8 cellular contexts compared by ENCODE assay signal in the genomic region with DNA sequence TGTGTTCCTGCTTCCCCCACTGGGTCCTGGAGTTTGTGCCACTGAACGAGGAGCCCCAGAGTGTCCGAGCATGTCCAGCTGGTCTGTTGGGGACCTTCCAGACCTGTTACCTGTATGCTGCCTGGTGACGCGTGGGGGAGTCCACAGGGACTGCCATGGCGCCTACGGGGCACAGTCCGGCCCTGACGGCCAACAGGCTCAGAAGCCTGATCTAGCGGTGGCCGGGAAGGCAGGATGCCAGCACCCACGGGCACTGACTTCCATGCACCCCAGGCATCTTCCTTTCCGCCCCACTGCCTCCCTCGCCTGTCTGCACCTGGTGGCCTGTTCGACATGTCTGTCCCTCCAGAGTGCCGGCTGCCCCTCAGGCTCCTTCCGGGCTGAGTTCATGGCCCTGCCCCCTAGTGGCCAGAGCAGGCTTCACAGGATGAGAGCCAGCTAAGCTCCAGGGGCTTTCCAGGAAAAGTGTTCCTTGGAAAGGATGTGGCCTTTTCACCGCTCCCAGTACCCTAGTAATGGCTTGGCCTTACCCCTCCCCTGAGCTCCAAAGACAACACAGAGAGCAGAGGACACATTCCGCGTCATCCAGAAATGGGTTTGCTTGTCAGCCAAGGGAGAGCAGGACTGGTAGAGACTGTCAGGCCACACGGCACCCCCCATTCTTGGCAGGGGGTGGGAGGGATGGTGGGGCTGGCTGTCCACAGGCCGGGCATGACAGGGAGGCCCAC. TPM values are rescaled to one million over a fixed set of nuclear protein-coding genes. Genes with fewer than 3 reads are reported as not detected.
DNase-seq lines count a peak whose midpoint lies in the region; ATAC-seq and TF ChIP-seq lines count a peak whose summit lies in the region.

No MANE protein-coding gene starts in this region.

- in situ Hi-C loops in G401 (cut with HindIII; ENCODE audit: low sequenced_read_pairs), result loop anchor here (25.0 kb wide), 1 partner anchor 186 kb away; no protein-coding TSS in a partner anchor

- peak overlapping the region; percentile 89 to 94 for H3K27ac ChIP-seq in coronary artery

- ATAC-seq in memory B cell (ENCODE audit: low read depth) (peak; percentile 53), GM21360 (IDR thresholded peaks at IDR 0.05; ENCODE audit: unreplicated experiment) (no peak)

- TF ChIP-seq CTCF in coronary artery (IDR thresholded peaks at IDR 0.05), result peak; percentile 72

- H3K27me3 Mint-ChIP-seq in memory B cell, result no peaks in the 10 kb centered on the region

- peaks cover 4% of the 10 kb centered on the region for H3K4me1 Mint-ChIP-seq in memory B cell

- H3K27ac Mint-ChIP-seq in memory B cell, result no peak overlapping the region

- H3K4me3 ChIP-seq in coronary artery, result peak overlapping the region; percentile 28

- no peak overlapping the region for H3K4me3 Mint-ChIP-seq in memory B cell

- no peaks in the 10 kb centered on the region for H3K9me3 Mint-ChIP-seq in memory B cell

- peak; percentile 82 for DNase-seq in G401 (ENCODE audit: low spot score)
- DNase-seq in M059J (ENCODE audit: low read depth), result peak; percentile 9
- peak; percentile 44 to 51 for DNase-seq in activated CD4-positive, alpha-beta T cell treated with anti-CD3 and anti-CD28 coated beads for 4 hours
- peak; percentile 89 for DNase-seq in coronary artery (ENCODE audit: low spot score)
- DNase-seq in memory B cell (ENCODE audit: low spot score in 2 of 2), result peak; percentile 41 to 61
- peak; percentile 22 to 37 for DNase-seq in stimulated activated CD8-positive, alpha-beta memory T cell treated with anti-CD3 and anti-CD28 coated beads, Interleukin-7, amount 100 ng/mL, for 4 hours (ENCODE audit: low read depth in 2 of 2)
- DNase-seq in MV-4-11 (lab: John Stamatoyannopoulos, UW), result no peak

- no peaks in the 10 kb centered on the region for H3K36me3 Mint-ChIP-seq in memory B cell

RNA-seq across cellular contexts. Expression of a gene that starts 35.7 kb away (rescaled TPM):
- total RNA-seq in G401 (2014; rRNA removed; shearing (Covaris generic)), result 105 and 114 TPM in 2 replicates
- total RNA-seq in M059J (2014; rRNA removed; shearing (Covaris generic)), result 101 and 125 TPM in 2 replicates

RNA-seq across cellular contexts. Expression of a gene that starts 50.9 kb away (rescaled TPM):
- total RNA-seq in G401 (2014; rRNA removed; shearing (Covaris generic)), result 0.27 and 0.62 TPM in 2 replicates
- 1.6 and 1.7 TPM in 2 replicates for total RNA-seq in M059J (2014; rRNA removed; shearing (Covaris generic))

RNA-seq across cellular contexts. Expression of a gene that starts 51.8 kb away (rescaled TPM):
- total RNA-seq in G401 (2014; rRNA removed; shearing (Covaris generic)), result not detected in 2 replicates
- 0.42 TPM in 1 of 2 replicates, not detected in the other for total RNA-seq in M059J (2014; rRNA removed; shearing (Covaris generic))
